ENCODE assay signal across 9 cellular contexts in genomic region chr11:75450826-75451783, GRCh38. TPM values are rescaled to one million over a fixed set of nuclear protein-coding genes. Genes with fewer than 3 reads are reported as not detected.
DNase-seq lines count a peak whose midpoint lies in the region; ATAC-seq and TF ChIP-seq lines count a peak whose summit lies in the region.
"Had no signal": no experiment of that assay in that cellular context is flagged by ENCODE, and none has a peak within 500 bp of the region (broad histone marks: within the 10 kb centered on the region; RNA-seq: fewer than 3 reads in every experiment).

No MANE protein-coding gene starts in this region.

- H3K4me1 ChIP-seq in foreskin keratinocyte = no peaks in the 10 kb centered on the region
- H3K4me1 ChIP-seq in tibial artery = peaks cover 0 to 11% (median 6%) of the 10 kb centered on the region in 4 donors

- peak; percentile 76 for TF ChIP-seq CTCF in foreskin keratinocyte (conservative IDR thresholded peaks at IDR 0.05)
- peak; percentile 20 to 37 for TF ChIP-seq CTCF in tibial artery (IDR thresholded peaks at IDR 0.05)

- peaks cover 0 to 4% (median 4%) of the 10 kb centered on the region in 3 donors for H3K36me3 ChIP-seq in tibial artery
- no peaks in the 10 kb centered on the region for H3K36me3 ChIP-seq in MG63

- H3K9me3 Mint-ChIP-seq in stimulated activated memory B cell treated with anti-CD40 and anti-IgM and Interleukin-4, amounts not matched to agents 10 μg/mL and 1 μg/mL and 100 μg/mL, for 72 hours = no peaks in the 10 kb centered on the region
- H3K9me3 Mint-ChIP-seq: T-helper 1 cell treated with Interleukin-12 subunit alpha and Interleukin-12 subunit beta and Interleukin-4 antibody, amounts not matched to agents 30 μg/mL and 1 μg/mL, for 36 hours had no signal

- H3K4me1 Mint-ChIP-seq in stimulated activated memory B cell treated with anti-CD40 and anti-IgM and Interleukin-4, amounts not matched to agents 10 μg/mL and 1 μg/mL and 100 μg/mL, for 72 hours = no peaks in the 10 kb centered on the region

- H3K27ac ChIP-seq in foreskin keratinocyte (no peak overlapping the region), tibial artery (no peak overlapping the region)

- H3K9me3 ChIP-seq in tibial artery = no peaks in the 10 kb centered on the region
- H3K9me3 ChIP-seq in MG63 = no peaks in the 10 kb centered on the region

- H3K4me3 ChIP-seq in tibial artery = no peak overlapping the region
- no peak overlapping the region for H3K4me3 ChIP-seq in MG63

- H3K27me3 Mint-ChIP-seq in stimulated activated memory B cell treated with anti-CD40 and anti-IgM and Interleukin-4, amounts not matched to agents 10 μg/mL and 1 μg/mL and 100 μg/mL, for 72 hours = no peaks in the 10 kb centered on the region

- no peak overlapping the region for H3K4me3 Mint-ChIP-seq in stimulated activated memory B cell treated with anti-CD40 and anti-IgM and Interleukin-4, amounts not matched to agents 10 μg/mL and 1 μg/mL and 100 μg/mL, for 72 hours
- H3K4me3 Mint-ChIP-seq: T-helper 1 cell treated with Interleukin-12 subunit alpha and Interleukin-12 subunit beta and Interleukin-4 antibody, amounts not matched to agents 30 μg/mL and 1 μg/mL, for 36 hours had no signal

- DNase-seq in activated effector memory CD4-positive, alpha-beta T cell treated with anti-CD3 and anti-CD28 coated beads, Interleukin-2, amount 50 U/mL, for 16 hours = peak; percentile 78
- DNase-seq in activated effector memory CD4-positive, alpha-beta T cell treated with Interleukin-2 at 50 U/mL for 16 hours = no peak
- peak; percentile 51 to 57 for DNase-seq in activated CD4-positive, alpha-beta T cell treated with anti-CD3 and anti-CD28 coated beads, Interleukin-2, amount 50 U/mL, for 48 hours
- DNase-seq in foreskin keratinocyte = no peak
- no peak for DNase-seq in tibial artery
- DNase-seq in MG63 = no peak

- H3K36me3 Mint-ChIP-seq in stimulated activated memory B cell treated with anti-CD40 and anti-IgM and Interleukin-4, amounts not matched to agents 10 μg/mL and 1 μg/mL and 100 μg/mL, for 72 hours = peaks cover 6% of the 10 kb centered on the region

- intact Hi-C loops in tibial artery (cut with DNase I; ENCODE audit: low total_unique reads) = no loop called here

- H3K27ac Mint-ChIP-seq in stimulated activated memory B cell treated with anti-CD40 and anti-IgM and Interleukin-4, amounts not matched to agents 10 μg/mL and 1 μg/mL and 100 μg/mL, for 72 hours = no peak overlapping the region
- H3K27ac Mint-ChIP-seq: T-helper 1 cell treated with Interleukin-12 subunit alpha and Interleukin-12 subunit beta and Interleukin-4 antibody, amounts not matched to agents 30 μg/mL and 1 μg/mL, for 36 hours had no signal

- H3K27me3 ChIP-seq in foreskin keratinocyte (peaks cover 12% of the 10 kb centered on the region), tibial artery (peaks cover 0 to 4% of the 10 kb centered on the region in 2 donors), MG63 (no peaks in the 10 kb centered on the region)

- ATAC-seq in foreskin keratinocyte (peak; percentile 13), HG02571 (IDR thresholded peaks at IDR 0.05; ENCODE audit: unreplicated experiment) (no peak)
- no peak for ATAC-seq in stimulated activated memory B cell treated with anti-CD40 and anti-IgM and Interleukin-4, amounts not matched to agents 10 μg/mL and 1 μg/mL and 100 μg/mL, for 72 hours

RNA-seq across cellular contexts. Expression of gene KLHL35, which starts 18.1 kb away (rescaled TPM):
- 0.25 and 0.95 TPM in 2 replicates for total RNA-seq in foreskin keratinocyte
- 0.23 and 1.2 TPM in 2 replicates for polyA plus RNA-seq in foreskin keratinocyte
- 0.12 and 3.9 TPM in 2 replicates for total RNA-seq in MG63 (2014; rRNA removed; shearing (Covaris generic); ENCODE audit: low replicate concordance)

RNA-seq across cellular contexts. Expression of gene RPS3, which starts 51.8 kb away (rescaled TPM):
- total RNA-seq in foreskin keratinocyte = 2,535 and 3,000 TPM in 2 replicates
- polyA plus RNA-seq in foreskin keratinocyte = 4,692 and 4,741 TPM in 2 replicates
- total RNA-seq in MG63 (2014; rRNA removed; shearing (Covaris generic); ENCODE audit: low replicate concordance) = 2,205 and 3,444 TPM in 2 replicates

Comparison
In these comparisons a context has a peak if more than half of its experiments do, and no peak if none do; other contexts are left out.
1. DNase-seq: peak in activated effector memory CD4-positive, alpha-beta T cell treated with anti-CD3 and anti-CD28 coated beads, Interleukin-2, amount 50 U/mL, for 16 hours (single experiment) and activated CD4-positive, alpha-beta T cell treated with anti-CD3 and anti-CD28 coated beads, Interleukin-2, amount 50 U/mL, for 48 hours (2 of 2); none in activated effector memory CD4-positive, alpha-beta T cell treated with Interleukin-2 at 50 U/mL for 16 hours (single experiment), foreskin keratinocyte (0 of 2), tibial artery (0 of 2) and MG63 (single experiment).